ENCODE assay signal across 9 cellular contexts in the genomic region with DNA sequence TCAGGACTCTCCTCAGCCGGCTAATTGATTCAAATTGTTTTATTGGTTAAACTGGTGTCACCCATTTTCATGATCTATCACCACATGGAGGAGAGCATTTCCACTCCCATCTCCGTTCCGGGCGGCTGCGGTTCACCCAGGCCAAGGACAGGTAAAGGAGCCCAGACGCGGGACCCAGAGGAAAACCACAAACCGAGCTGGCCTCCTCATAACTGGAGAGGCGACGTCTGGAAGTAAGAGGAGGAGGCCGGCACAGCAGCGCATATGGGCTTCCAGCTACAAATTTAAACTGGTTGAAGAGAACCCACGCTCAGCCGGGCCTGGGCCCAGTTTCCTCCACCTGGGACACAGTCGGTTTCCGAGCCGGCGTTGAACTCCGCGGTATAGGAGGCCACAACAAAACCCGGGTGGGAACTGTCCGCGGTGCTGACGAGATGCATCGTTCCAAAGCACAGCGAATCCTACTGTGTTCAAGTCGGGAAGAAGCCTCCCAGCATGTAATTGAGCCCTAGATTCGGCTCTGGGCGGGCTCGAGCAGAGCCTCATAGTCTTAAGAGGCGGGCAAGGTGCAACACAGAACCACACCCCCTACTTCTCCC. TPM values are rescaled to one million over a fixed set of nuclear protein-coding genes. Genes with fewer than 3 reads are reported as not detected.
DNase-seq lines count a peak whose midpoint lies in the region; ATAC-seq and TF ChIP-seq lines count a peak whose summit lies in the region.
"Had no signal": no experiment of that assay in that cellular context is flagged by ENCODE, and none has a peak within 500 bp of the region (broad histone marks: within the 10 kb centered on the region; RNA-seq: fewer than 3 reads in every experiment).

No MANE protein-coding gene starts in this region.

- ATAC-seq in stimulated activated naive CD8-positive, alpha-beta T cell treated with anti-CD3 and anti-CD28 coated beads, Interleukin-15, Interleukin-2, amounts not matched to agents 100 U/mL and 50 U/mL, for 24 hours = no peak
- no peak for ATAC-seq in GM18870 (IDR thresholded peaks at IDR 0.05; ENCODE audit: unreplicated experiment)

- DNase-seq in activated naive CD4-positive, alpha-beta T cell treated with anti-CD3 and anti-CD28 coated beads for 36 hours = peak; percentile 71
- no peak for DNase-seq in activated naive CD4-positive, alpha-beta T cell treated with Interleukin-2 at 50 U/mL for 16 hours
- DNase-seq in UCSD-AML1 (lab: John Stamatoyannopoulos, UW; ENCODE audit: unreplicated experiment) = peak; percentile 53
- DNase-seq in left ventricle myocardium inferior = peak; percentile 26
- DNase-seq in stimulated activated naive CD8-positive, alpha-beta T cell treated with anti-CD3 and anti-CD28 coated beads, Interleukin-15, Interleukin-2, amounts not matched to agents 100 U/mL and 50 U/mL, for 24 hours = peak; percentile 48
- no peak for DNase-seq in germinal center (ENCODE audit: low spot score)
- no peak for DNase-seq in cerebellar cortex (ENCODE audit: low spot score)

- H3K4me1 ChIP-seq in left ventricle myocardium inferior = peaks cover 6% of the 10 kb centered on the region

- H3K9me3 ChIP-seq in left ventricle myocardium inferior (replicated peaks) = no peaks in the 10 kb centered on the region

- peaks cover 13% of the 10 kb centered on the region for H3K4me1 Mint-ChIP-seq in activated naive CD4-positive, alpha-beta T cell treated with anti-CD3 and anti-CD28 coated beads for 36 hours (ENCODE audit: low read depth)

- intact Hi-C loops in activated naive CD4-positive, alpha-beta T cell treated with anti-CD3 and anti-CD28 coated beads for 36 hours (cut with micrococcal nuclease) = no loop called here
- intact Hi-C loops in left ventricle myocardium inferior (cut with micrococcal nuclease) = no loop called here

- H3K36me3 ChIP-seq in left ventricle myocardium inferior = no peaks in the 10 kb centered on the region

- TF ChIP-seq CTCF in left ventricle myocardium inferior (IDR thresholded peaks at IDR 0.05; ENCODE audit: borderline replicate concordance) = no peak

- peaks cover 100% of the 10 kb centered on the region for H3K27me3 ChIP-seq in left ventricle myocardium inferior (ENCODE audit: low read depth)

- no peaks in the 10 kb centered on the region for H3K9me3 Mint-ChIP-seq in activated naive CD4-positive, alpha-beta T cell treated with anti-CD3 and anti-CD28 coated beads for 36 hours

- CTCF ChIA-PET in activated naive CD4-positive, alpha-beta T cell treated with anti-CD3 and anti-CD28 coated beads for 36 hours (lab: Charles Lee) = no interaction called here

- no peaks in the 10 kb centered on the region for H3K36me3 Mint-ChIP-seq in activated naive CD4-positive, alpha-beta T cell treated with anti-CD3 and anti-CD28 coated beads for 36 hours (ENCODE audit: low read depth)

- no peak overlapping the region for H3K4me3 Mint-ChIP-seq in activated naive CD4-positive, alpha-beta T cell treated with anti-CD3 and anti-CD28 coated beads for 36 hours

- no peak overlapping the region for H3K27ac ChIP-seq in left ventricle myocardium inferior (replicated peaks)
- H3K27ac ChIP-seq: C4-2B had no signal

- peaks cover 83% of the 10 kb centered on the region for H3K27me3 Mint-ChIP-seq in activated naive CD4-positive, alpha-beta T cell treated with anti-CD3 and anti-CD28 coated beads for 36 hours (ENCODE audit: low read depth)

- no peak overlapping the region for H3K27ac Mint-ChIP-seq in activated naive CD4-positive, alpha-beta T cell treated with anti-CD3 and anti-CD28 coated beads for 36 hours

- H3K4me3 ChIP-seq in left ventricle myocardium inferior = no peak overlapping the region

RNA-seq across cellular contexts. Expression of gene SKOR2, which starts 3.0 kb away (rescaled TPM):
- not detected for total RNA-seq in activated naive CD4-positive, alpha-beta T cell treated with anti-CD3 and anti-CD28 coated beads for 36 hours
- not detected for total RNA-seq in left ventricle myocardium inferior

Comparison
In these comparisons a context has a peak if more than half of its experiments do, and no peak if none do; other contexts are left out.
1. DNase-seq: peak in activated naive CD4-positive, alpha-beta T cell treated with anti-CD3 and anti-CD28 coated beads for 36 hours (single experiment), UCSD-AML1 (single experiment), left ventricle myocardium inferior (single experiment) and stimulated activated naive CD8-positive, alpha-beta T cell treated with anti-CD3 and anti-CD28 coated beads, Interleukin-15, Interleukin-2, amounts not matched to agents 100 U/mL and 50 U/mL, for 24 hours (single experiment); none in activated naive CD4-positive, alpha-beta T cell treated with Interleukin-2 at 50 U/mL for 16 hours (single experiment), germinal center (single experiment) and cerebellar cortex (single experiment).